7 cellular contexts compared by ENCODE assay signal in genomic region chr9:35813434-35814105, GRCh38.
DNase-seq lines count a peak whose midpoint lies in the region; ATAC-seq and TF ChIP-seq lines count a peak whose summit lies in the region.

No MANE protein-coding gene starts in this region.

- H3K4me1 ChIP-seq in ES-I3 (ENCODE audit: insufficient read depth, low read length) (peaks cover 6% of the 10 kb centered on the region), mucosa of rectum (ENCODE audit: control insufficient read depth in 2 of 2, insufficient read depth in 2 of 2, low read length in 2 of 2) (peaks cover 19 to 26% of the 10 kb centered on the region in 2 donors)

- H3K27me3 ChIP-seq in mucosa of rectum (ENCODE audit: control insufficient read depth in 2 of 2, insufficient read depth in 2 of 2, low read length in 2 of 2), result no peaks in the 10 kb centered on the region

- H3K27ac ChIP-seq in mucosa of rectum (ENCODE audit: low read depth in 2 of 2, low read length in 2 of 2), result peak overlapping the region; percentile 97 to 99

- peak; percentile 28; the same call in 1 of the 2 replicates for TF ChIP-seq CTCF in LNCAP (IDR thresholded peaks at IDR 0.05)
- TF ChIP-seq CTCF in cardiac fibroblast (IDR thresholded peaks at IDR 0.05; ENCODE audit: low read depth, low read length), result peak; percentile 35

- no peak overlapping the region for H3K4me3 ChIP-seq in cardiac fibroblast (replicated peaks in 1 of 2; ENCODE audit: low read depth in 2 of 2, low read length in 2 of 2)
- H3K4me3 ChIP-seq in mucosa of rectum (ENCODE audit: low read length in 2 of 2), result peak overlapping the region; percentile 83 to 91

- ATAC-seq in GM19395 (IDR thresholded peaks at IDR 0.05; ENCODE audit: unreplicated experiment) (no peak), HG03469 (IDR thresholded peaks at IDR 0.05; ENCODE audit: unreplicated experiment) (no peak), HG03175 (IDR thresholded peaks at IDR 0.05; ENCODE audit: unreplicated experiment) (no peak)

- DNase-seq in cardiac fibroblast (ENCODE audit: low read depth in 2 of 2), result peak; percentile 28 to 54

- H3K9me3 ChIP-seq in ES-I3 (ENCODE audit: control insufficient read depth, insufficient read depth, low read length) (no peaks in the 10 kb centered on the region), mucosa of rectum (ENCODE audit: control insufficient read depth in 2 of 2, low read length in 2 of 2) (no peaks in the 10 kb centered on the region)

- H3K36me3 ChIP-seq in ES-I3 (ENCODE audit: insufficient read depth, low read length), result no peaks in the 10 kb centered on the region
- H3K36me3 ChIP-seq in mucosa of rectum (ENCODE audit: control insufficient read depth in 2 of 2, insufficient read depth in 2 of 2, low read length in 2 of 2), result peaks cover 2 to 15% of the 10 kb centered on the region in 2 donors

- 0 out of 2 replicates have a peak overlapping the region, but pooled peaks have one; percentile 77 for H3K9ac ChIP-seq in ES-I3 (ENCODE audit: low read depth, low read length)
- H3K9ac ChIP-seq in mucosa of rectum (ENCODE audit: low read depth in 1 of 2, low read length in 2 of 2), result peak overlapping the region; percentile 94 to 96

Comparison
In these comparisons a context has a peak if more than half of its experiments do, and no peak if none do; other contexts are left out.
1. H3K4me3 ChIP-seq: peak in mucosa of rectum (2 of 2); none in cardiac fibroblast (0 of 2).